ENCODE assay signal across 11 cellular contexts in genomic region chr11:93512073-93512475, GRCh38. TPM values are rescaled to one million over a fixed set of nuclear protein-coding genes. Genes with fewer than 3 reads are reported as not detected.
DNase-seq lines count a peak whose midpoint lies in the region; ATAC-seq lines count a peak whose summit lies in the region.
"Had no signal": no experiment of that assay in that cellular context is flagged by ENCODE, and none has a peak within 500 bp of the region (broad histone marks: within the 10 kb centered on the region; RNA-seq: fewer than 3 reads in every experiment).

No MANE protein-coding gene starts in this region.

- peak; percentile 50 for DNase-seq in activated CD4-positive, alpha-beta memory T cell treated with anti-CD3 and anti-CD28 coated beads, Interleukin-2, amount 10 ng/mL, durations not matched to agents 7 days and 5 days
- DNase-seq in NCI-H146 (lab: John Stamatoyannopoulos, UW) = no peak
- DNase-seq in NCI-H69 (lab: John Stamatoyannopoulos, UW) = no peak
- no peak for DNase-seq in HPDE6-E6E7 (ENCODE audit: extremely low spot score)
- no peak for DNase-seq in G401 (ENCODE audit: low spot score)
- DNase-seq: nephron progenitor cell; NK-92 treated with Interleukin-12 subunit alpha and Interleukin-12 subunit beta, amount 100 ng/mL, for 24 hours; tibial artery had no signal

- peak overlapping the region; percentile 89 for H3K27ac Mint-ChIP-seq in activated CD4-positive, alpha-beta memory T cell treated with anti-CD3 and anti-CD28 coated beads, Interleukin-2, amount 10 ng/mL, durations not matched to agents 7 days and 5 days
- H3K27ac Mint-ChIP-seq: nephron progenitor cell had no signal

- H3K27me3 Mint-ChIP-seq in activated CD4-positive, alpha-beta memory T cell treated with anti-CD3 and anti-CD28 coated beads, Interleukin-2, amount 10 ng/mL, durations not matched to agents 7 days and 5 days = no peaks in the 10 kb centered on the region

- H3K9me3 Mint-ChIP-seq in activated CD4-positive, alpha-beta memory T cell treated with anti-CD3 and anti-CD28 coated beads, Interleukin-2, amount 10 ng/mL, durations not matched to agents 7 days and 5 days = peaks cover 8% of the 10 kb centered on the region

- in situ Hi-C loops in G401 (cut with HindIII; ENCODE audit: low sequenced_read_pairs) = no loop called here

- ATAC-seq in GM18873 (IDR thresholded peaks at IDR 0.05; ENCODE audit: low FRiP score, unreplicated experiment) (peak; percentile 80), GM21367 (IDR thresholded peaks at IDR 0.05; ENCODE audit: unreplicated experiment) (peak; percentile 81), HG03045 (IDR thresholded peaks at IDR 0.05; ENCODE audit: unreplicated experiment) (peak; percentile 88)

- CTCF ChIA-PET in activated CD4-positive, alpha-beta memory T cell treated with anti-CD3 and anti-CD28 coated beads, Interleukin-2, amount 10 ng/mL, durations not matched to agents 7 days and 5 days (lab: Charles Lee) = interaction anchor here (0.8 to 2.1 kb wide), 3 partner anchors 9 to 30 kb away, joined by 3 to 9 read pairs (median 3); partner anchors contain the start of gene SMCO4

- peak overlapping the region; percentile 54 for H3K4me3 Mint-ChIP-seq in activated CD4-positive, alpha-beta memory T cell treated with anti-CD3 and anti-CD28 coated beads, Interleukin-2, amount 10 ng/mL, durations not matched to agents 7 days and 5 days
- H3K4me3 Mint-ChIP-seq: nephron progenitor cell had no signal

- peaks cover 44% of the 10 kb centered on the region for H3K4me1 Mint-ChIP-seq in activated CD4-positive, alpha-beta memory T cell treated with anti-CD3 and anti-CD28 coated beads, Interleukin-2, amount 10 ng/mL, durations not matched to agents 7 days and 5 days

- H3K36me3 Mint-ChIP-seq in activated CD4-positive, alpha-beta memory T cell treated with anti-CD3 and anti-CD28 coated beads, Interleukin-2, amount 10 ng/mL, durations not matched to agents 7 days and 5 days (ENCODE audit: low read depth) = peaks cover 26% of the 10 kb centered on the region

- POLR2A ChIA-PET in activated CD4-positive, alpha-beta memory T cell treated with anti-CD3 and anti-CD28 coated beads, Interleukin-2, amount 10 ng/mL, durations not matched to agents 7 days and 5 days (lab: Charles Lee) = interaction anchor here (1.3 to 4.2 kb wide), 6 partner anchors 9 to 149 kb away, joined by 3 to 30 read pairs (median 13); partner anchors contain the start of genes CEP295 and SMCO4

RNA-seq across cellular contexts. Expression of gene SMCO4, which starts 31.1 kb away (rescaled TPM):
- total RNA-seq in activated CD4-positive, alpha-beta memory T cell treated with anti-CD3 and anti-CD28 coated beads, Interleukin-2, amount 10 ng/mL, durations not matched to agents 7 days and 5 days = 10 to 100 TPM; 55.3 to 60.0 TPM
- 7.3 TPM in 1 of 2 replicates, not detected in the other for total RNA-seq in G401 (2014; rRNA removed; shearing (Covaris generic))
